ENCODE assay signal across 8 cellular contexts in genomic region chr3:107235193-107235922, GRCh38.
A peak's percentile ranks its signal among the peaks of the same experiment; 100 is the strongest.
DNase-seq lines count a peak whose midpoint lies in the region; ATAC-seq, FAIRE-seq and TF ChIP-seq lines count a peak whose summit lies in the region.

No MANE protein-coding gene starts in this region.

- DNase-seq in CD8-positive, alpha-beta memory T cell: no peak
- DNase-seq in GM12878 (ENCODE audit: low read depth, low spot score) (no peak), lung (ENCODE audit: low spot score) (no peak), uterus (no peak), HK-2 (ENCODE audit: unreplicated experiment) (no peak), RPMI8226 (no peak)

- peak overlapping the region; percentile 36; the same call in 1 of the 2 replicates for H3K4me2 ChIP-seq in GM12878 (ENCODE audit: control insufficient read depth, insufficient read depth)

- SMC1A ChIA-PET in GM12878 (lab: Charles Lee; ENCODE audit: uncharacterized antibody, unreplicated experiment): interaction anchor here (0.5 to 2.7 kb wide), 10 partner anchors 11 to 1167 kb away, joined by 3 to 17 read pairs (median 4); no protein-coding TSS in a partner anchor

- intact Hi-C loops in GM12878 (cut with micrococcal nuclease; ENCODE audit: unreplicated experiment) (loop anchor here (5.0 to 10.0 kb wide), 5 partner anchors 289 to 1239 kb away; partner anchors contain the start of gene BBX), uterus (cut with DNase I; ENCODE audit: low total_unique reads) (loop anchor here (10.0 kb wide), 1 partner anchor 199 kb away; no protein-coding TSS in a partner anchor)

- H3K4me3 ChIP-seq in CD8-positive, alpha-beta memory T cell (ENCODE audit: low read length): no peak overlapping the region
- H3K4me3 ChIP-seq in GM12878 (no peak overlapping the region), lung (no peak overlapping the region), uterus (peak overlapping the region; percentile 25 to 31)

- TF ChIP-seq CTCF in GM12878 (IDR thresholded peaks at IDR 0.05 in 2 of 3, conservative IDR thresholded peaks at IDR 0.05 in 1 of 3; ENCODE audit: control insufficient read depth in 2 of 3, extremely low read depth in 1 of 3, insufficient read depth in 1 of 3, low read depth in 3 of 3, low read length in 3 of 3) (no peak), lung (IDR thresholded peaks at IDR 0.05; ENCODE audit: control extremely low read depth, extremely low read depth) (no peak), uterus (IDR thresholded peaks at IDR 0.05) (no peak)

- H4K20me1 ChIP-seq in GM12878 (ENCODE audit: control insufficient read depth, insufficient read depth): no peaks in the 10 kb centered on the region

- no peaks in the 10 kb centered on the region for H3K9me3 ChIP-seq in CD8-positive, alpha-beta memory T cell (ENCODE audit: low read length)
- H3K9me3 ChIP-seq in GM12878 (replicated peaks; ENCODE audit: control insufficient read depth, insufficient read depth, low read length) (no peaks in the 10 kb centered on the region), lung (ENCODE audit: control insufficient read depth in 2 of 2, insufficient read depth in 1 of 2, low read length in 1 of 2) (no peaks in the 10 kb centered on the region), uterus (no peaks in the 10 kb centered on the region)

- no peak overlapping the region for H3K9ac ChIP-seq in GM12878 (ENCODE audit: control insufficient read depth, insufficient read depth, low read length)

- POLR2A ChIA-PET in CD8-positive, alpha-beta memory T cell (lab: Charles Lee): no interaction called here
- POLR2A ChIA-PET in GM12878 (lab: Charles Lee): no interaction called here

- peak; percentile 9 for ATAC-seq in HG03354 (IDR thresholded peaks at IDR 0.05; ENCODE audit: poor library complexity, severe bottlenecking, unreplicated experiment)
- no peak for ATAC-seq in GM12878
- ATAC-seq in lung (ENCODE audit: insufficient read depth, low FRiP score): peak; percentile 21
- ATAC-seq in HG03280 (IDR thresholded peaks at IDR 0.05; ENCODE audit: unreplicated experiment): no peak

- H2AFZ ChIP-seq in GM12878 (ENCODE audit: control insufficient read depth, low read depth, low read length): no peak overlapping the region; the same call in 1 of the 2 replicates

- CTCF ChIA-PET in CD8-positive, alpha-beta memory T cell (lab: Charles Lee): interaction anchor here (0.8 to 4.2 kb wide), 16 partner anchors 11 to 1262 kb away, joined by 3 to 17 read pairs (median 4); no protein-coding TSS in a partner anchor
- CTCF ChIA-PET in GM12878 (lab: Yijun Ruan, JAX): interaction anchor here (0.7 to 4.7 kb wide), 22 partner anchors 9 to 1243 kb away, joined by 3 to 40 read pairs (median 5); no protein-coding TSS in a partner anchor

- no peaks in the 10 kb centered on the region for H3K9me3 Mint-ChIP-seq in CD8-positive, alpha-beta memory T cell

- in situ Hi-C loops in GM12878 (cut with MboI): loop anchor here (5.0 to 10.0 kb wide), 4 partner anchors 187 to 1239 kb away; no protein-coding TSS in a partner anchor

- H3K4me3 Mint-ChIP-seq in CD8-positive, alpha-beta memory T cell: peak overlapping the region in 6 of 7 donors; percentile 15 to 58 (median 40)

- RAD21 ChIA-PET in GM12878 (lab: Charles Lee; ENCODE audit: unreplicated experiment): interaction anchor here (0.6 to 2.1 kb wide), 6 partner anchors 10 to 1384 kb away, joined by 4 to 11 read pairs (median 4); no protein-coding TSS in a partner anchor

- no peaks in the 10 kb centered on the region for H3K36me3 Mint-ChIP-seq in CD8-positive, alpha-beta memory T cell

- no peaks in the 10 kb centered on the region for H3K79me2 ChIP-seq in GM12878 (ENCODE audit: control insufficient read depth, insufficient read depth, low read length)

- H3K27me3 ChIP-seq in CD8-positive, alpha-beta memory T cell (ENCODE audit: insufficient read depth, low read length, poor library complexity, severe bottlenecking): no peaks in the 10 kb centered on the region
- H3K27me3 ChIP-seq in GM12878 (replicated peaks in 1 of 2; ENCODE audit: control insufficient read depth in 2 of 2, insufficient read depth in 2 of 2, low read length in 1 of 2) (no peaks in the 10 kb centered on the region), lung (ENCODE audit: control insufficient read depth, insufficient read depth) (no peaks in the 10 kb centered on the region), uterus (no peaks in the 10 kb centered on the region)

- no peak for FAIRE-seq in GM12878 (lab: Jason Lieb, UNC)

- H3K27ac Mint-ChIP-seq in CD8-positive, alpha-beta memory T cell: no peak overlapping the region

- no peak for TF ChIP-seq EP300 in GM12878 (IDR thresholded peaks at IDR 0.05; ENCODE audit: borderline replicate concordance in 1 of 2, control insufficient read depth in 1 of 2, low read depth in 2 of 2, low read length in 2 of 2)

- peaks cover 7 to 18% (median 14%) of the 10 kb centered on the region in 3 donors for H3K4me1 Mint-ChIP-seq in CD8-positive, alpha-beta memory T cell

- no TSS peak for BruUV-seq in GM12878 (replicated peaks; lab: Mats Ljungman, UMichigan)

- TF ChIP-seq RAD21 in GM12878 (IDR thresholded peaks at IDR 0.05; ENCODE audit: insufficient read depth, low read depth, low read length): no peak

- WGBS in GM12878 (ENCODE audit: insufficient coverage, insufficient replicate concordance, low lambda C conversion rate, missing lambda C conversion rate): 58% methylated on average over 13 of the region's 13 CpGs
- WGBS in lung, 2 donors: 40 to 51% methylated on average over 13 of the region's 13 CpGs

- peaks cover 0 to 1% of the 10 kb centered on the region in 2 donors for H3K27me3 Mint-ChIP-seq in CD8-positive, alpha-beta memory T cell

- no peaks in the 10 kb centered on the region for H3K36me3 ChIP-seq in CD8-positive, alpha-beta memory T cell (ENCODE audit: insufficient read depth, low read length)
- H3K36me3 ChIP-seq in GM12878 (ENCODE audit: control insufficient read depth in 2 of 2, insufficient read depth in 2 of 2, low read length in 1 of 2) (no peaks in the 10 kb centered on the region), lung (ENCODE audit: control insufficient read depth in 2 of 2, insufficient read depth in 2 of 2, low read length in 2 of 2) (no peaks in the 10 kb centered on the region), uterus (no peaks in the 10 kb centered on the region)

- no peak overlapping the region for H3K27ac ChIP-seq in CD8-positive, alpha-beta memory T cell (ENCODE audit: low read depth, low read length)
- no peak overlapping the region for H3K27ac ChIP-seq in GM12878 (ENCODE audit: control insufficient read depth, insufficient read depth)
- H3K27ac ChIP-seq in lung (ENCODE audit: low read depth in 1 of 2, low read length in 1 of 2): no peak overlapping the region
- H3K27ac ChIP-seq in uterus: peak overlapping the region; percentile 66 to 77

- TF ChIP-seq POLR2A in GM12878 (IDR thresholded peaks at IDR 0.05; ENCODE audit: low read depth, low read length) (no peak), uterus (IDR thresholded peaks at IDR 0.05) (no peak)

- H3K4me1 ChIP-seq in CD8-positive, alpha-beta memory T cell (ENCODE audit: insufficient read depth, low read length): peaks cover 5% of the 10 kb centered on the region
- no peaks in the 10 kb centered on the region for H3K4me1 ChIP-seq in GM12878 (ENCODE audit: control insufficient read depth, insufficient read depth, low read length)
- no peaks in the 10 kb centered on the region for H3K4me1 ChIP-seq in lung (ENCODE audit: control insufficient read depth in 2 of 2, insufficient read depth in 2 of 2, low read length in 2 of 2)
- no peaks in the 10 kb centered on the region for H3K4me1 ChIP-seq in uterus

TF ChIP-seq in GM12878, 131 proteins besides CTCF, POLR2A, EP300 and RAD21 (continues in another document):
- TF ChIP-seq NR2C2 (IDR thresholded peaks at IDR 0.05; ENCODE audit: borderline replicate concordance, control insufficient read depth, insufficient read length, low read depth): no peak
- no peak for TF ChIP-seq FOXK2 (IDR thresholded peaks at IDR 0.05)
- no peak for TF ChIP-seq PRDM15 (CRISPR knock-in tag; IDR thresholded peaks at IDR 0.05)
- TF ChIP-seq SREBF1 (IDR thresholded peaks at IDR 0.05; ENCODE audit: low read length): no peak
- no peak for TF ChIP-seq ESRRA (IDR thresholded peaks at IDR 0.05; ENCODE audit: low read length)
- TF ChIP-seq POU2F2 (IDR thresholded peaks at IDR 0.05; ENCODE audit: borderline replicate concordance, low read depth, low read length): no peak
- no peak for TF ChIP-seq DPF2 (IDR thresholded peaks at IDR 0.05)
- no peak for TF ChIP-seq STAT1 (conservative IDR thresholded peaks at IDR 0.05)
- no peak for TF ChIP-seq CREB1 (IDR thresholded peaks at IDR 0.05; ENCODE audit: low read depth)

Comparison
In these comparisons a context has a peak if more than half of its experiments do, and no peak if none do; other contexts are left out.
1. H3K27ac ChIP-seq: peak in uterus (2 of 2); none in CD8-positive, alpha-beta memory T cell (single experiment), GM12878 (single experiment) and lung (0 of 2).
2. H3K4me3 ChIP-seq: peak in uterus (2 of 2); none in CD8-positive, alpha-beta memory T cell (single experiment), GM12878 (single experiment) and lung (single experiment).
3. ATAC-seq: peak in HG03354 (single experiment) and lung (single experiment); none in GM12878 (single experiment) and HG03280 (single experiment).